8 cellular contexts compared by ENCODE assay signal in genomic region chr2:118013221-118013723, GRCh38. TPM values are rescaled to one million over a fixed set of nuclear protein-coding genes. Genes with fewer than 3 reads are reported as not detected.
DNase-seq lines count a peak whose midpoint lies in the region; ATAC-seq lines count a peak whose summit lies in the region.

No MANE protein-coding gene starts in this region.

- peak overlapping the region; percentile 63 to 98 for H3K4me3 ChIP-seq in neuronal stem cell (ENCODE audit: low read length in 2 of 2)

- peaks cover 0 to 15% (median 9%) of the 10 kb centered on the region in 3 experiments for H3K27me3 ChIP-seq in neuronal stem cell (ENCODE audit: control insufficient read depth in 3 of 3, insufficient read depth in 3 of 3, low read depth in 1 of 3, low read length in 3 of 3)

- no peak overlapping the region for H2BK15ac ChIP-seq in neuronal stem cell (ENCODE audit: low read length)

- peaks cover 3 to 7% of the 10 kb centered on the region in 2 donors for H3K4me1 ChIP-seq in neuronal stem cell (ENCODE audit: control insufficient read depth in 2 of 2, insufficient read depth in 1 of 2, low read depth in 1 of 2, low read length in 2 of 2)

- DNase-seq in A172 (ENCODE audit: low spot score) (peak; percentile 27), NCI-H510A treated with DMSO at 0.1 percent for 48 hours (lab: John Stamatoyannopoulos, UW) (peak; percentile 7), activated gamma-delta T cell (lab: John Stamatoyannopoulos, UW) (peak; percentile 37), germinal center (ENCODE audit: low spot score) (peak; percentile 56), neuronal stem cell (ENCODE audit: low spot score) (peak; percentile 17)
- DNase-seq in central memory CD4-positive, alpha-beta T cell = no peak

- H3K9ac ChIP-seq in neuronal stem cell (ENCODE audit: low read depth, low read length, poor library complexity) = peak overlapping the region; percentile 90

- H3K27ac ChIP-seq in neuronal stem cell (replicated peaks; ENCODE audit: low read length) = no peak overlapping the region

- H2AK5ac ChIP-seq in neuronal stem cell (ENCODE audit: low read depth, low read length) = peak overlapping the region; percentile 13

- H3K18ac ChIP-seq in neuronal stem cell (ENCODE audit: low read length) = peak overlapping the region; percentile 94

- H3K79me1 ChIP-seq in neuronal stem cell (ENCODE audit: low read depth, low read length) = peaks cover 8% of the 10 kb centered on the region

- H3K9me3 ChIP-seq in neuronal stem cell (replicated peaks in 1 of 2; ENCODE audit: control insufficient read depth in 2 of 2, insufficient read depth in 1 of 2, low read depth in 1 of 2, low read length in 2 of 2) = no peaks in the 10 kb centered on the region

- no peak overlapping the region for H2BK12ac ChIP-seq in neuronal stem cell (ENCODE audit: low read length)

- peak overlapping the region; percentile 98 for H2AFZ ChIP-seq in neuronal stem cell (ENCODE audit: low read length)

- H4K8ac ChIP-seq in neuronal stem cell (ENCODE audit: low read depth, low read length) = no peak overlapping the region

- no peak overlapping the region for H2BK120ac ChIP-seq in neuronal stem cell (ENCODE audit: low read depth, low read length)

- H3K4ac ChIP-seq in neuronal stem cell (ENCODE audit: low read length) = no peak overlapping the region

- peak overlapping the region; percentile 82 for H3K4me2 ChIP-seq in neuronal stem cell (ENCODE audit: insufficient read depth, low read length, poor library complexity, severe bottlenecking)

- no peak overlapping the region for H2BK5ac ChIP-seq in neuronal stem cell (ENCODE audit: low read length)

- H3K36me3 ChIP-seq in neuronal stem cell (replicated peaks in 1 of 2; ENCODE audit: control insufficient read depth in 2 of 2, insufficient read depth in 2 of 2, low read length in 2 of 2) = peaks cover 1 to 11% of the 10 kb centered on the region in 2 donors

- peak overlapping the region; percentile 69 for H3K23ac ChIP-seq in neuronal stem cell (ENCODE audit: low read depth, low read length, poor library complexity)

- H3K14ac ChIP-seq in neuronal stem cell (ENCODE audit: low read length) = peak overlapping the region; percentile 87

- peak; percentile 21 for ATAC-seq in GM18508 (IDR thresholded peaks at IDR 0.05; ENCODE audit: insufficient read depth, unreplicated experiment)
- ATAC-seq in HG02885 (IDR thresholded peaks at IDR 0.05; ENCODE audit: poor library complexity, unreplicated experiment) = peak; percentile 38

- WGBS in neuronal stem cell (ENCODE audit: extremely low coverage in 2 of 2, insufficient read length in 2 of 2, insufficient replicate concordance in 1 of 2), 2 donors = no CpG with 5 or more reads among the region's 48 CpGs

- no peak overlapping the region for H4K91ac ChIP-seq in neuronal stem cell (ENCODE audit: low read depth, low read length, poor library complexity)

RNA-seq across cellular contexts. Expression of gene CCDC93, which starts 0.6 kb away (rescaled TPM):
- total RNA-seq in A172 (2014; rRNA removed; shearing (Covaris generic)) = 15.0 and 21.8 TPM in 2 replicates
- 15.5 TPM for polyA plus RNA-seq in neuronal stem cell (2013, experiment 1 of 2)
- 14.2 TPM for polyA plus RNA-seq in neuronal stem cell (2013, experiment 2 of 2)
